Comparison of ENCODE assay signal across 8 cellular contexts in genomic region chr11:86740628-86741488, GRCh38. TPM values are rescaled to one million over a fixed set of nuclear protein-coding genes. Genes with fewer than 3 reads are reported as not detected.
DNase-seq lines count a peak whose midpoint lies in the region; ATAC-seq, FAIRE-seq and TF ChIP-seq lines count a peak whose summit lies in the region.

No MANE protein-coding gene starts in this region.

- DNase-seq in H54 (ENCODE audit: insufficient read length, low spot score) (no peak), NT2/D1 (ENCODE audit: low read depth, low spot score) (peak; percentile 84), medulla oblongata (ENCODE audit: extremely low spot score) (peak; percentile 37), transverse colon (peak; percentile 32), NCI-H146 (lab: John Stamatoyannopoulos, UW) (no peak)
- DNase-seq in activated CD4-positive, alpha-beta T cell treated with anti-CD3 and anti-CD28 coated beads, Interleukin-2, amount 10 ng/mL, durations not matched to agents 7 days and 5 days = no peak

- intact Hi-C loops in transverse colon (cut with DNase I; ENCODE audit: low total_unique reads) = loop anchor here (10.0 kb wide), 1 partner anchor 54 kb away; no protein-coding TSS in a partner anchor

- 24 to 45% methylated on average over 3 to 7 of the region's 7 CpGs for WGBS in transverse colon (ENCODE audit: low coverage in 1 of 2), 2 donors

- peaks cover 11% of the 10 kb centered on the region for H3K4me1 ChIP-seq in NT2/D1 (ENCODE audit: insufficient read depth, insufficient read length)
- H3K4me1 ChIP-seq in duodenal mucosa (ENCODE audit: control insufficient read depth in 1 of 2, insufficient read depth in 2 of 2, low read length in 2 of 2) = peaks cover 0 to 17% of the 10 kb centered on the region in 2 donors
- H3K4me1 ChIP-seq in transverse colon = peaks cover 8 to 29% (median 21%) of the 10 kb centered on the region in 4 donors

- H3K27me3 ChIP-seq in NT2/D1 (ENCODE audit: insufficient read depth, insufficient read length) (no peaks in the 10 kb centered on the region), duodenal mucosa (ENCODE audit: control insufficient read depth in 1 of 2, insufficient read depth in 2 of 2, low read length in 2 of 2) (no peaks in the 10 kb centered on the region), transverse colon (no peaks in the 10 kb centered on the region)

- FAIRE-seq in H54 (lab: Jason Lieb, UNC) = peak; percentile 71

- H3K4me3 ChIP-seq in NT2/D1 (ENCODE audit: insufficient read length, low read depth) (no peak overlapping the region), duodenal mucosa (ENCODE audit: low read depth in 1 of 2, low read length in 2 of 2) (no peak overlapping the region), transverse colon (no peak overlapping the region)

- ATAC-seq in HG02642 (IDR thresholded peaks at IDR 0.05; ENCODE audit: poor library complexity, unreplicated experiment) = no peak

- peaks cover 6% of the 10 kb centered on the region for H3K27me3 Mint-ChIP-seq in activated CD4-positive, alpha-beta T cell treated with anti-CD3 and anti-CD28 coated beads, Interleukin-2, amount 10 ng/mL, durations not matched to agents 7 days and 5 days

- no peaks in the 10 kb centered on the region for H3K36me3 ChIP-seq in NT2/D1 (ENCODE audit: insufficient read depth, insufficient read length, low read length)
- H3K36me3 ChIP-seq in duodenal mucosa (ENCODE audit: control insufficient read depth in 1 of 2, insufficient read depth in 2 of 2, low read length in 2 of 2) = no peaks in the 10 kb centered on the region
- H3K36me3 ChIP-seq in transverse colon = no peaks in the 10 kb centered on the region

- H3K36me3 Mint-ChIP-seq in activated CD4-positive, alpha-beta T cell treated with anti-CD3 and anti-CD28 coated beads, Interleukin-2, amount 10 ng/mL, durations not matched to agents 7 days and 5 days (ENCODE audit: low read depth) = no peaks in the 10 kb centered on the region

- no peak for TF ChIP-seq POLR2A in H54 (IDR thresholded peaks at IDR 0.05; ENCODE audit: low read depth, low read length)
- TF ChIP-seq POLR2A in transverse colon (IDR thresholded peaks at IDR 0.05) = no peak

- H3K9ac ChIP-seq in NT2/D1 (ENCODE audit: insufficient read length, low read depth) = no peak overlapping the region
- no peak overlapping the region for H3K9ac ChIP-seq in duodenal mucosa (ENCODE audit: low read depth in 1 of 2, low read length in 2 of 2)

- POLR2A ChIA-PET in activated CD4-positive, alpha-beta T cell treated with anti-CD3 and anti-CD28 coated beads, Interleukin-2, amount 10 ng/mL, durations not matched to agents 7 days and 5 days (lab: Charles Lee) = no interaction called here

- no peak for TF ChIP-seq CTCF in transverse colon (IDR thresholded peaks at IDR 0.05)

- peaks cover 2% of the 10 kb centered on the region for H3K4me1 Mint-ChIP-seq in activated CD4-positive, alpha-beta T cell treated with anti-CD3 and anti-CD28 coated beads, Interleukin-2, amount 10 ng/mL, durations not matched to agents 7 days and 5 days

- H3K27ac Mint-ChIP-seq in activated CD4-positive, alpha-beta T cell treated with anti-CD3 and anti-CD28 coated beads, Interleukin-2, amount 10 ng/mL, durations not matched to agents 7 days and 5 days = no peak overlapping the region

- H3K4me3 Mint-ChIP-seq in activated CD4-positive, alpha-beta T cell treated with anti-CD3 and anti-CD28 coated beads, Interleukin-2, amount 10 ng/mL, durations not matched to agents 7 days and 5 days = no peak overlapping the region

- no peaks in the 10 kb centered on the region for H3K9me3 Mint-ChIP-seq in activated CD4-positive, alpha-beta T cell treated with anti-CD3 and anti-CD28 coated beads, Interleukin-2, amount 10 ng/mL, durations not matched to agents 7 days and 5 days

- CTCF ChIA-PET in activated CD4-positive, alpha-beta T cell treated with anti-CD3 and anti-CD28 coated beads, Interleukin-2, amount 10 ng/mL, durations not matched to agents 7 days and 5 days (lab: Charles Lee) = no interaction called here

- H3K27ac ChIP-seq in duodenal mucosa (ENCODE audit: low read depth, low read length) = peak overlapping the region; percentile 79
- peak overlapping the region; percentile 81 to 90 (median 86) for H3K27ac ChIP-seq in transverse colon

- in situ Hi-C loops in transverse colon (cut with MboI; ENCODE audit: low pct_ligation_motif_present in 1 of 4, low pct_unique_long_range_greater_than_20kb in 1 of 4, low sequenced_read_pairs in 3 of 4) = no loop called here

- no peak for TF ChIP-seq EP300 in transverse colon (IDR thresholded peaks at IDR 0.05; ENCODE audit: low read depth)

- H3K9me3 ChIP-seq in NT2/D1 (ENCODE audit: insufficient read depth, low read length) (peaks cover 10% of the 10 kb centered on the region), duodenal mucosa (ENCODE audit: control insufficient read depth in 1 of 2, low read length in 2 of 2) (no peaks in the 10 kb centered on the region), transverse colon (no peaks in the 10 kb centered on the region)

RNA-seq across cellular contexts. Expression of gene PRSS23, which starts 59.5 kb away (rescaled TPM):
- total RNA-seq in transverse colon = 100 to 1,000 TPM in 1 of 4 donors, 10 to 100 TPM in 3; 48.8 to 220 (median 49.7) TPM
- under 1 TPM; 0.35 to 0.40 TPM for total RNA-seq in activated CD4-positive, alpha-beta T cell treated with anti-CD3 and anti-CD28 coated beads, Interleukin-2, amount 10 ng/mL, durations not matched to agents 7 days and 5 days

Comparison
In these comparisons a context has a peak if more than half of its experiments do, and no peak if none do; other contexts are left out.
1. DNase-seq: peak in NT2/D1 (single experiment), medulla oblongata (single experiment) and transverse colon (single experiment); none in H54 (single experiment), NCI-H146 (single experiment) and activated CD4-positive, alpha-beta T cell treated with anti-CD3 and anti-CD28 coated beads, Interleukin-2, amount 10 ng/mL, durations not matched to agents 7 days and 5 days (single experiment).
2. RNA of gene PRSS23, which starts 59.5 kb away (total RNA-seq): 48.8 to 220 TPM in transverse colon; 0.35 to 0.40 TPM in activated CD4-positive, alpha-beta T cell treated with anti-CD3 and anti-CD28 coated beads, Interleukin-2, amount 10 ng/mL, durations not matched to agents 7 days and 5 days; every median in the first group is over 10 times any median in the second.